In genomic region chr22:28907311-28908008, GRCh38 we compare ENCODE assay signal across 9 cellular contexts. TPM values are rescaled to one million over a fixed set of nuclear protein-coding genes. Genes with fewer than 3 reads are reported as not detected.
DNase-seq lines count a peak whose midpoint lies in the region; ATAC-seq and TF ChIP-seq lines count a peak whose summit lies in the region.
"Had no signal": no experiment of that assay in that cellular context is flagged by ENCODE, and none has a peak within 500 bp of the region (broad histone marks: within the 10 kb centered on the region; RNA-seq: fewer than 3 reads in every experiment).

No MANE protein-coding gene starts in this region.

- peaks cover 0 to 1% of the 10 kb centered on the region in 2 experiments; a peak in 1 of 5 replicates for H3K9me3 Mint-ChIP-seq in H9

- H3K36me3 ChIP-seq in esophagus squamous epithelium = no peaks in the 10 kb centered on the region

- H3K27me3 ChIP-seq in H9 (ENCODE audit: insufficient read depth, low read length) (no peaks in the 10 kb centered on the region), esophagus squamous epithelium (no peaks in the 10 kb centered on the region)

- 0 out of 7 replicates have a peak overlapping the region, but pooled peaks of 2 of the 3 experiments have one; percentile 48 to 70 for H3K27ac Mint-ChIP-seq in H9

- no peak overlapping the region for H2BK20ac ChIP-seq in H9 (ENCODE audit: low read depth, low read length, poor library complexity, severe bottlenecking)

- no peak overlapping the region for H3K9ac ChIP-seq in H9 (ENCODE audit: extremely low read depth, insufficient read length, low read length)

- H2BK15ac ChIP-seq in H9 (ENCODE audit: low read depth, low read length) = no peak overlapping the region

- H2AFZ ChIP-seq in H9 (ENCODE audit: low read length) = no peak overlapping the region

- H3K56ac ChIP-seq in H9 (ENCODE audit: insufficient read length, low read depth, low read length) = no peak overlapping the region

- no peak overlapping the region for H2BK5ac ChIP-seq in H9 (ENCODE audit: insufficient read length, low read length)

- no peak overlapping the region for H2BK12ac ChIP-seq in H9 (ENCODE audit: insufficient read length, low read depth, low read length)

- DNase-seq in H9 (no peak), esophagus squamous epithelium (lab: John Stamatoyannopoulos, UW) (no peak), NOMO-1 (lab: John Stamatoyannopoulos, UW; ENCODE audit: unreplicated experiment in 2 of 2) (no peak), NCI-H82 treated with DMSO at 0.1 percent for 48 hours (lab: John Stamatoyannopoulos, UW; ENCODE audit: unreplicated experiment) (no peak)
- DNase-seq in activated CD4-positive, alpha-beta T cell treated with anti-CD3 and anti-CD28 coated beads, Interleukin-2, amount 50 U/mL, for 48 hours = peak; percentile 69 to 80
- peak; percentile 55 to 79 (median 70) for DNase-seq in stimulated activated CD4-positive, alpha-beta T cell treated with anti-CD3 and anti-CD28 coated beads, Interleukin-12 subunit alpha, Interleukin-12 subunit beta, amount 100 ng/mL, for 48 hours (ENCODE audit: low read depth in 2 of 3, low spot score in 1 of 3)
- no peak for DNase-seq in effector CD8-positive, alpha-beta T cell (lab: John Stamatoyannopoulos, UW)
- DNase-seq: GF-D8 had no signal

- no peaks in the 10 kb centered on the region for H4K20me1 ChIP-seq in H9 (ENCODE audit: control insufficient read depth, insufficient read depth, insufficient read length)

- H3T11ph ChIP-seq in H9 (ENCODE audit: low read length) = no peak overlapping the region

- TF ChIP-seq CTCF in H9 (conservative IDR thresholded peaks at IDR 0.05) (no peak), esophagus squamous epithelium (IDR thresholded peaks at IDR 0.05) (no peak)

- no peak for TF ChIP-seq POLR2A in esophagus squamous epithelium (IDR thresholded peaks at IDR 0.05)

- H3K18ac ChIP-seq in H9 (ENCODE audit: insufficient read length, low read depth, low read length) = no peak overlapping the region

- no peak overlapping the region for H3K4ac ChIP-seq in H9 (ENCODE audit: low read depth, low read length)

- H4K5ac ChIP-seq in H9 (ENCODE audit: insufficient read length, low read depth, low read length) = no peak overlapping the region

- H3K4me1 ChIP-seq in H9 (ENCODE audit: insufficient read depth, low read length) (peaks cover 11% of the 10 kb centered on the region; the same call in 1 of the 2 replicates), esophagus squamous epithelium (peaks cover 26 to 94% (median 43%) of the 10 kb centered on the region in 3 donors)

- H3K23me2 ChIP-seq in H9 (ENCODE audit: insufficient read length, low read depth, low read length, poor library complexity, severe bottlenecking) = no peaks in the 10 kb centered on the region

- peaks cover 47% of the 10 kb centered on the region for H3K79me2 ChIP-seq in H9 (ENCODE audit: insufficient read depth, low read length)

- peaks cover 0 to 2% (median 0%) of the 10 kb centered on the region in 3 experiments; a peak in 4 of 7 replicates for H3K36me3 Mint-ChIP-seq in H9 (ENCODE audit: insufficient read depth in 1 of 3, low read depth in 3 of 3)

- no peak overlapping the region for H4K91ac ChIP-seq in H9 (ENCODE audit: insufficient read length, low read depth, low read length)

- no CpG with 5 or more reads among the region's 5 CpGs for WGBS in H9 (ENCODE audit: extremely low coverage, insufficient read length, low lambda C conversion rate)
- 76 to 80% methylated on average over 5 of the region's 5 CpGs for WGBS in esophagus squamous epithelium, 2 donors

- no peak overlapping the region for H3K14ac ChIP-seq in H9 (ENCODE audit: insufficient read depth, low read length)

- intact Hi-C loops in esophagus squamous epithelium (cut with DNase I) = no loop called here

- no peak overlapping the region for H3K4me3 Mint-ChIP-seq in H9

- H3K9me3 ChIP-seq in H9 (ENCODE audit: control insufficient read depth, low read depth, low read length) = no peaks in the 10 kb centered on the region
- no peaks in the 10 kb centered on the region for H3K9me3 ChIP-seq in esophagus squamous epithelium

- no peak overlapping the region for H4K8ac ChIP-seq in H9 (replicated peaks; ENCODE audit: insufficient read length, low read depth, low read length)

- ATAC-seq in GM18519 (IDR thresholded peaks at IDR 0.05; ENCODE audit: low FRiP score, unreplicated experiment) = peak; percentile 61

- H2AK5ac ChIP-seq in H9 (ENCODE audit: insufficient read length, low read length) = no peak overlapping the region

- H3K4me2 ChIP-seq in H9 (ENCODE audit: insufficient read depth, insufficient read length, low read length) = no peak overlapping the region

- no peak overlapping the region for H3K4me3 ChIP-seq in esophagus squamous epithelium

- H3K27me3 Mint-ChIP-seq in H9 (ENCODE audit: low read depth) = no peaks in the 10 kb centered on the region

- no peak overlapping the region for H3K23ac ChIP-seq in H9 (ENCODE audit: insufficient read length, low read depth, low read length)

- H3K4me1 Mint-ChIP-seq in H9 = peaks cover 50 to 56% of the 10 kb centered on the region in 2 experiments

- H3K79me1 ChIP-seq in H9 (ENCODE audit: insufficient read depth, low read depth, low read length, poor library complexity, severe bottlenecking) = peaks cover 22% of the 10 kb centered on the region

- no peak overlapping the region for H2BK120ac ChIP-seq in H9 (ENCODE audit: low read depth, low read length, poor library complexity, severe bottlenecking)

- H3K27ac ChIP-seq in H9 (ENCODE audit: insufficient read length, low read depth, low read length) (no peak overlapping the region), esophagus squamous epithelium (no peak overlapping the region)

RNA-seq across cellular contexts. Expression of gene ZNRF3, which starts 24.1 kb away (rescaled TPM):
- total RNA-seq in H9 (2021) (20.5 and 20.6 TPM in 2 replicates), esophagus squamous epithelium (10 to 100 TPM in 1 of 4 donors, 1 to 10 TPM in 3; 6.6 to 10.9 (median 7.2) TPM)

Comparison
In these comparisons a context has a peak if more than half of its experiments do, and no peak if none do; other contexts are left out.
1. DNase-seq: peak in activated CD4-positive, alpha-beta T cell treated with anti-CD3 and anti-CD28 coated beads, Interleukin-2, amount 50 U/mL, for 48 hours (2 of 2) and stimulated activated CD4-positive, alpha-beta T cell treated with anti-CD3 and anti-CD28 coated beads, Interleukin-12 subunit alpha, Interleukin-12 subunit beta, amount 100 ng/mL, for 48 hours (3 of 3); none in H9 (single experiment), esophagus squamous epithelium (single experiment), effector CD8-positive, alpha-beta T cell (single experiment), NOMO-1 (0 of 2) and NCI-H82 treated with DMSO at 0.1 percent for 48 hours (single experiment).